8 cellular contexts compared by ENCODE assay signal in the genomic region with DNA sequence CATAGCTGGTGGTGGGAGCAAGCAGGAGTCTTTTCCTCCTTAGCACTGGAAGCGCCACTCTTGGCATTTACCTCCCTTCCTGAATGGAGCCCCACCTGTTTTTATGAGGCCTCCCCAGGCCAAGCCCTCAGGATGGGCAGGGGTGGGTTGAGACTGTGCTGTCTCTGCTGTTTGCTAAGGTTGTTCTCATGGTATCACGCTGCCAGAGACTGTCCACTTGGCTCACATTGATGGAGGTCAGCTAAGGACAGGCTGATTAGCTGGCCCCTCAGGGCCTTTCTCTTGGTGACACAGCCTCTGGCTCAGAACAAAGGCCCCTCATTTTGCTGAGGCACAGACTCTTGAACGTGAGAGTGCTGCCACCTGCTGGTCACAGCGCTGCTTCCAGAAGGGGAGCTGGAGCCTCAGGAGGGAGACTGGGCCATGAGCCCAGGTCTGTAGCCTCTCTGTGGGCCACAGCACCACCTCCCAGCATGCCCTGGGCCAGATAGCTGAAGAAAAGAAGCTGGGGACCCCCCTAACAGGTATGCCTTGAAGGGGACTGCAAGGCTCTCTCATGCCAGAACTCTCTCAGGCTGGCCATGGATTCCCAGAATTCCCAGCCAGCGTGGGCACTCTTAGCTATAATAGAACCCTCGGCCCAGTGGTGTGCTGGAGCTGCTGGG.
DNase-seq lines count a peak whose midpoint lies in the region; ATAC-seq and TF ChIP-seq lines count a peak whose summit lies in the region.

No MANE protein-coding gene starts in this region.

- peak overlapping the region; percentile 13 for H3K9ac ChIP-seq in adipocyte (ENCODE audit: low read length)

- H3K36me3 ChIP-seq in adipocyte (ENCODE audit: control insufficient read depth, insufficient read depth, low read length, severe bottlenecking) (no peaks in the 10 kb centered on the region), left ventricle myocardium inferior (no peaks in the 10 kb centered on the region)

- H3K4me3 ChIP-seq in adipocyte (ENCODE audit: low read length), result no peak overlapping the region
- no peak overlapping the region for H3K4me3 ChIP-seq in left ventricle myocardium inferior

- peak overlapping the region; percentile 72 for H3K27ac ChIP-seq in left ventricle myocardium inferior (replicated peaks)

- H3K4me1 ChIP-seq in adipocyte (ENCODE audit: control insufficient read depth, insufficient read depth, low read length), result peaks cover 22% of the 10 kb centered on the region
- peaks cover 49% of the 10 kb centered on the region for H3K4me1 ChIP-seq in left ventricle myocardium inferior

- H3K27me3 ChIP-seq in adipocyte (replicated peaks; ENCODE audit: control insufficient read depth, insufficient read depth, low read length), result no peaks in the 10 kb centered on the region
- H3K27me3 ChIP-seq in left ventricle myocardium inferior (ENCODE audit: low read depth), result no peaks in the 10 kb centered on the region

- ATAC-seq in HG02610 (IDR thresholded peaks at IDR 0.05; ENCODE audit: unreplicated experiment), result peak; percentile 86
- ATAC-seq in HG03045 (IDR thresholded peaks at IDR 0.05; ENCODE audit: unreplicated experiment), result no peak

- DNase-seq in NCI-H1092 treated with DMSO at 0.1 percent for 48 hours (lab: John Stamatoyannopoulos, UW), result peak; percentile 72
- peak; percentile 3 to 46 for DNase-seq in SW 1271 (lab: John Stamatoyannopoulos, UW)
- DNase-seq in adipocyte (ENCODE audit: low read depth), result peak; percentile 95
- DNase-seq in left ventricle myocardium inferior, result peak; percentile 89
- DNase-seq in renal cortical epithelial cell (ENCODE audit: low read depth), result peak; percentile 70

- intact Hi-C loops in left ventricle myocardium inferior (cut with micrococcal nuclease), result loop anchor here (5.0 kb wide), 1 partner anchor 343 kb away; no protein-coding TSS in a partner anchor

- peak; percentile 90 for TF ChIP-seq CTCF in GM12872 (IDR thresholded peaks at IDR 0.05; ENCODE audit: insufficient read depth, low read depth, low read length)
- TF ChIP-seq CTCF in left ventricle myocardium inferior (IDR thresholded peaks at IDR 0.05; ENCODE audit: borderline replicate concordance), result peak; percentile 94

- H3K9me3 ChIP-seq in adipocyte (ENCODE audit: control insufficient read depth, low read length) (no peaks in the 10 kb centered on the region), left ventricle myocardium inferior (replicated peaks) (no peaks in the 10 kb centered on the region)

Comparison
In these comparisons a context has a peak if more than half of its experiments do, and no peak if none do; other contexts are left out.
1. DNase-seq: peak in every context shown above with its lines; median percentile 95 in adipocyte; 89 in left ventricle myocardium inferior; 72 in NCI-H1092 treated with DMSO at 0.1 percent for 48 hours; 70 in renal cortical epithelial cell; 24 in SW 1271.